2 cellular contexts compared by ENCODE assay signal in genomic region chr12:106016601-106017278, GRCh38.
TF ChIP-seq lines count a peak whose summit lies in the region.

No MANE protein-coding gene starts in this region.

TF ChIP-seq in IMR-90, 13 proteins besides CTCF, POLR2A, EP300 and RAD21:
- TF ChIP-seq CEBPB (IDR thresholded peaks at IDR 0.05; ENCODE audit: low read depth, low read length): peak; percentile 52; the same call in 1 of the 2 replicates

TF ChIP-seq in HepG2, 621 proteins besides CTCF, POLR2A, EP300 and RAD21:
- TF ChIP-seq CEBPB (IDR thresholded peaks at IDR 0.05; ENCODE audit: borderline replicate concordance, low read depth, low read length): peak; percentile 34; the same call in 1 of the 2 replicates
